In genomic region chr12:34219046-34219770, GRCh38 we compare ENCODE assay signal across 8 cellular contexts.
DNase-seq lines count a peak whose midpoint lies in the region; ATAC-seq and TF ChIP-seq lines count a peak whose summit lies in the region.

No MANE protein-coding gene starts in this region.

- no peaks in the 10 kb centered on the region for H3K27me3 ChIP-seq in A673 (replicated peaks; ENCODE audit: insufficient read depth, low read depth, low read length, poor library complexity)
- H3K27me3 ChIP-seq in liver (ENCODE audit: control insufficient read depth in 4 of 4, insufficient read depth in 4 of 4, low read length in 3 of 4) = no peaks in the 10 kb centered on the region

- H3K9me3 ChIP-seq in A673 (ENCODE audit: low read depth, low read length, poor library complexity, severe bottlenecking) (no peaks in the 10 kb centered on the region), liver (ENCODE audit: control insufficient read depth in 4 of 4, low read length in 3 of 4) (no peaks in the 10 kb centered on the region)

- H3K27ac Mint-ChIP-seq in T-cell = no peak overlapping the region

- peak overlapping the region; percentile 80 to 91 (median 82) for H3K4me3 Mint-ChIP-seq in T-cell

- TF ChIP-seq RAD21 in liver (IDR thresholded peaks at IDR 0.05) = no peak

- TF ChIP-seq CTCF in A673 (conservative IDR thresholded peaks at IDR 0.05; ENCODE audit: low read depth, low read length) (no peak), liver (IDR thresholded peaks at IDR 0.05; ENCODE audit: low read depth, low read length, missing input control) (no peak)

- H3K36me3 ChIP-seq in A673 (ENCODE audit: insufficient read depth, low read length, poor library complexity, severe bottlenecking) (no peaks in the 10 kb centered on the region), liver (ENCODE audit: control insufficient read depth in 4 of 4, insufficient read depth in 3 of 4, low read depth in 1 of 4, low read length in 3 of 4) (no peaks in the 10 kb centered on the region)

- DNase-seq in A673 (ENCODE audit: low spot score) = no peak
- peak in 3 of 34 experiments; percentile 1 to 21 (median 8) for DNase-seq in T-cell
- DNase-seq in SKM-1 treated with dmso at 0.1 percent for 144 hours (lab: John Stamatoyannopoulos, UW; ENCODE audit: unreplicated experiment) = no peak
- no peak for DNase-seq in Kasumi-1 (lab: John Stamatoyannopoulos, UW)
- no peak for DNase-seq in HPDE6-E6E7 (ENCODE audit: extremely low spot score)

- no peak overlapping the region for H3K27ac ChIP-seq in A673 (ENCODE audit: low read depth, low read length, poor library complexity, severe bottlenecking)
- no peak overlapping the region for H3K27ac ChIP-seq in liver (ENCODE audit: low read depth in 1 of 2, low read length in 2 of 2)

- 37% methylated on average over 42 of the region's 42 CpGs for WGBS in liver

- peak overlapping the region; percentile 45 for H3K4me3 ChIP-seq in A673 (ENCODE audit: low read depth, low read length, poor library complexity, severe bottlenecking)
- H3K4me3 ChIP-seq in liver (ENCODE audit: low read depth in 1 of 3, low read length in 3 of 3) = peak overlapping the region; percentile 56 to 71 (median 65)

- CTCF ChIA-PET in A673 (lab: Charles Lee) (no interaction called here), T-cell (lab: Charles Lee) (interaction anchor here in 1 of 2 donors (0.6 to 0.7 kb wide), 2 partner anchors 95 to 704 kb away, joined by 3 read pairs; no protein-coding TSS in a partner anchor)

- peak; percentile 17 for ATAC-seq in GM21619 (IDR thresholded peaks at IDR 0.05; ENCODE audit: unreplicated experiment)
- ATAC-seq in T-cell (replicated peaks in 1 of 4) = peak in 2 of 4 experiments; percentile 9 to 28
- ATAC-seq in HG02884 (IDR thresholded peaks at IDR 0.05; ENCODE audit: unreplicated experiment) = no peak

- H3K36me3 Mint-ChIP-seq in T-cell = no peaks in the 10 kb centered on the region

- intact Hi-C loops in A673 (cut with micrococcal nuclease; ENCODE audit: unreplicated experiment) = loop anchor here (10.0 kb wide), 1 partner anchor 64 kb away; no protein-coding TSS in a partner anchor

- H3K4me1 Mint-ChIP-seq in T-cell = peaks cover 8 to 19% (median 16%) of the 10 kb centered on the region in 3 donors

- H3K27me3 Mint-ChIP-seq in T-cell = peaks cover 7 to 20% of the 10 kb centered on the region in 2 donors

- no peaks in the 10 kb centered on the region for H3K9me3 Mint-ChIP-seq in T-cell

- no TSS peak for BruUV-seq in A673 (replicated peaks; lab: Mats Ljungman, UMichigan)

- POLR2A ChIA-PET in A673 (lab: Charles Lee; ENCODE audit: low non-redundant PET) = no interaction called here
- POLR2A ChIA-PET in T-cell (lab: Charles Lee) = no interaction called here

- H3K9ac ChIP-seq in liver (ENCODE audit: low read depth in 1 of 2, low read length in 2 of 2) = no peak overlapping the region

- no peaks in the 10 kb centered on the region for H3K4me1 ChIP-seq in A673 (ENCODE audit: insufficient read depth, low read length, poor library complexity, severe bottlenecking)
- peaks cover 0 to 9% (median 4%) of the 10 kb centered on the region in 4 donors for H3K4me1 ChIP-seq in liver (ENCODE audit: control insufficient read depth in 4 of 4, insufficient read depth in 4 of 4, low read length in 3 of 4)

TF ChIP-seq in liver, 16 proteins besides CTCF, POLR2A, EP300 and RAD21:
- no peak for TF ChIP-seq NR2F2 (IDR thresholded peaks at IDR 0.05)
- TF ChIP-seq EGR1 (IDR thresholded peaks at IDR 0.05; ENCODE audit: low read depth in 2 of 2) = no peak
- TF ChIP-seq ATF3 (IDR thresholded peaks at IDR 0.05) = no peak
- no peak for TF ChIP-seq FOXA1 (IDR thresholded peaks at IDR 0.05)
- no peak for TF ChIP-seq HNF4A (conservative IDR thresholded peaks at IDR 0.05)
- no peak for TF ChIP-seq ZBTB33 (IDR thresholded peaks at IDR 0.05)
- TF ChIP-seq GABPA (IDR thresholded peaks at IDR 0.05 in 1 of 2, conservative IDR thresholded peaks at IDR 0.05 in 1 of 2) = no peak
- no peak for TF ChIP-seq RXRA (IDR thresholded peaks at IDR 0.05)
- no peak for TF ChIP-seq REST (IDR thresholded peaks at IDR 0.05)
- no peak for TF ChIP-seq HNF4G (IDR thresholded peaks at IDR 0.05)
- no peak for TF ChIP-seq TAF1 (conservative IDR thresholded peaks at IDR 0.05)
- no peak for TF ChIP-seq YY1 (IDR thresholded peaks at IDR 0.05)
- TF ChIP-seq FOXA2 (IDR thresholded peaks at IDR 0.05) = no peak
- TF ChIP-seq SP1 (IDR thresholded peaks at IDR 0.05) = no peak
- no peak for TF ChIP-seq MAX (IDR thresholded peaks at IDR 0.05)
